ENCODE assay signal across 20 cellular contexts in genomic region chr12:101181776-101182175, GRCh38. TPM values are rescaled to one million over a fixed set of nuclear protein-coding genes. Genes with fewer than 3 reads are reported as not detected.
DNase-seq lines count a peak whose midpoint lies in the region; ATAC-seq, FAIRE-seq and TF ChIP-seq lines count a peak whose summit lies in the region.
"Had no signal": no experiment of that assay in that cellular context is flagged by ENCODE, and none has a peak within 500 bp of the region (broad histone marks: within the 10 kb centered on the region; RNA-seq: fewer than 3 reads in every experiment).

No MANE protein-coding gene starts in this region.

- ATAC-seq in HG03520 (IDR thresholded peaks at IDR 0.05; ENCODE audit: unreplicated experiment): no peak
- ATAC-seq: HepG2 had no signal

- H3K4me3 ChIP-seq in fibroblast of mammary gland (ENCODE audit: control insufficient read depth, low read depth, low read length): no peak overlapping the region
- H3K4me3 ChIP-seq: BLaER1 treated with 17β-estradiol and CSF1 and Interleukin-3, amounts not matched to agents 10 nM and 100 nM had no signal

- FAIRE-seq in frontal cortex (lab: Jason Lieb, UNC): no peak
- FAIRE-seq: H1, HepG2 had no signal

- DNase-seq in EL (peak; percentile 2), NCI-H226 (peak; percentile 36), fibroblast of mammary gland (ENCODE audit: low read depth) (peak; percentile 6), DMS53 (lab: John Stamatoyannopoulos, UW) (no peak), frontal cortex (ENCODE audit: low spot score in 2 of 2) (no peak), D341Med (ENCODE audit: low spot score) (no peak)
- DNase-seq: CD8-positive, alpha-beta memory T cell; HFFc6; MM.1S; NCI-H1092 treated with DMSO at 0.1 percent for 48 hours; NCI-H187; NCI-H446; NCI-H69; NK-92 treated with Interleukin-12 subunit alpha and Interleukin-12 subunit beta, amount 100 ng/mL, for 24 hours; SHP77 had no signal

- no peak for TF ChIP-seq CTCF in fibroblast of mammary gland (conservative IDR thresholded peaks at IDR 0.05; ENCODE audit: control insufficient read depth, insufficient read depth, low read depth, low read length)

RNA-seq across cellular contexts. Expression of gene SLC5A8, which starts 28.3 kb away (rescaled TPM):
- 3.3 TPM for total RNA-seq in frontal cortex
- total RNA-seq: CD8-positive, alpha-beta memory T cell; HepG2; HFFc6; OCI-LY7 had no signal

Comparison
In these comparisons a context has a peak if more than half of its experiments do, and no peak if none do; other contexts are left out.
1. DNase-seq: peak in EL (single experiment), NCI-H226 (single experiment) and fibroblast of mammary gland (single experiment); none in DMS53 (single experiment), frontal cortex (0 of 2) and D341Med (single experiment).